Comparison of ENCODE assay signal across 2 cellular contexts in the genomic region with DNA sequence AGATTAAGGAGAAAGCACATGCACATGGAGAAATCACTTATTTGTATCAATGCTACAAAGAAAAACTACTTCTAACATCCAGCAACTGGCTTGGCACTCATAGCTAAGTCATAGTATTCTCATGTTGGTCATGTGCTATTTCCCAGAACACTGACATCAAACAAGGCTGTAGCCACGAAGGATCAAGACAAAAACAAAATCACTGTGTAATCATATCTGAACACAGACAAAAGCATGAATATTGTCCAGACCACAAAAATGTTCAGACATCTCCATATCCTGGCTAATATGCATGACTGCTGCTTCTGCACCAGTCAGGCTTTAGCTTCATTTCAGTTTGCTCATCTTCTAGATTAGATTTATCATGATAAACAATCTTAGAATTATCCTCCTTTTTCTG.
TF ChIP-seq lines count a peak whose summit lies in the region.

No MANE protein-coding gene starts in this region.

TF ChIP-seq in H1, 55 proteins besides CTCF, POLR2A, EP300 and RAD21:
- no peak for TF ChIP-seq TAF7 (optimal IDR thresholded peaks at IDR 0.05; ENCODE audit: borderline replicate concordance, low read depth, low read length)
- TF ChIP-seq RBBP5 (IDR thresholded peaks at IDR 0.05; ENCODE audit: borderline replicate concordance, low read depth, low read length): no peak

TF ChIP-seq in WTC11, 78 proteins besides CTCF, POLR2A, EP300 and RAD21:
- TF ChIP-seq CREB1 (CRISPR knock-in tag; IDR thresholded peaks at IDR 0.05) (no peak), FOXP4 (CRISPR knock-in tag; IDR thresholded peaks at IDR 0.05) (no peak), ZNF121 (CRISPR knock-in tag; IDR thresholded peaks at IDR 0.05) (no peak), CDX4 (CRISPR knock-in tag; IDR thresholded peaks at IDR 0.05; ENCODE audit: borderline replicate concordance) (no peak), JUN (CRISPR knock-in tag; IDR thresholded peaks at IDR 0.05) (no peak), ZSCAN18 (CRISPR knock-in tag; IDR thresholded peaks at IDR 0.05) (no peak), ZNF317 (CRISPR knock-in tag; IDR thresholded peaks at IDR 0.05; ENCODE audit: borderline replicate concordance, low read depth) (no peak), TEAD4 (CRISPR knock-in tag; IDR thresholded peaks at IDR 0.05) (no peak), PRDM15 (CRISPR knock-in tag; IDR thresholded peaks at IDR 0.05) (no peak), NFE2L1 (CRISPR knock-in tag; IDR thresholded peaks at IDR 0.05) (no peak), SP1 (CRISPR knock-in tag; conservative IDR thresholded peaks at IDR 0.05) (no peak)
- TF ChIP-seq, protein P1, sequence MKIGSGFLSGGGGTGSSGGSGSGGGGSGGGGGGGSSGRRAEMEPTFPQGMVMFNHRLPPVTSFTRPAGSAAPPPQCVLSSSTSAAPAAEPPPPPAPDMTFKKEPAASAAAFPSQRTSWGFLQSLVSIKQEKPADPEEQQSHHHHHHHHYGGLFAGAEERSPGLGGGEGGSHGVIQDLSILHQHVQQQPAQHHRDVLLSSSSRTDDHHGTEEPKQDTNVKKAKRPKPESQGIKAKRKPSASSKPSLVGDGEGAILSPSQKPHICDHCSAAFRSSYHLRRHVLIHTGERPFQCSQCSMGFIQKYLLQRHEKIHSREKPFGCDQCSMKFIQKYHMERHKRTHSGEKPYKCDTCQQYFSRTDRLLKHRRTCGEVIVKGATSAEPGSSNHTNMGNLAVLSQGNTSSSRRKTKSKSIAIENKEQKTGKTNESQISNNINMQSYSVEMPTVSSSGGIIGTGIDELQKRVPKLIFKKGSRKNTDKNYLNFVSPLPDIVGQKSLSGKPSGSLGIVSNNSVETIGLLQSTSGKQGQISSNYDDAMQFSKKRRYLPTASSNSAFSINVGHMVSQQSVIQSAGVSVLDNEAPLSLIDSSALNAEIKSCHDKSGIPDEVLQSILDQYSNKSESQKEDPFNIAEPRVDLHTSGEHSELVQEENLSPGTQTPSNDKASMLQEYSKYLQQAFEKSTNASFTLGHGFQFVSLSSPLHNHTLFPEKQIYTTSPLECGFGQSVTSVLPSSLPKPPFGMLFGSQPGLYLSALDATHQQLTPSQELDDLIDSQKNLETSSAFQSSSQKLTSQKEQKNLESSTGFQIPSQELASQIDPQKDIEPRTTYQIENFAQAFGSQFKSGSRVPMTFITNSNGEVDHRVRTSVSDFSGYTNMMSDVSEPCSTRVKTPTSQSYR (CRISPR knock-in tag; IDR thresholded peaks at IDR 0.05): no peak
- TF ChIP-seq, protein P2, sequence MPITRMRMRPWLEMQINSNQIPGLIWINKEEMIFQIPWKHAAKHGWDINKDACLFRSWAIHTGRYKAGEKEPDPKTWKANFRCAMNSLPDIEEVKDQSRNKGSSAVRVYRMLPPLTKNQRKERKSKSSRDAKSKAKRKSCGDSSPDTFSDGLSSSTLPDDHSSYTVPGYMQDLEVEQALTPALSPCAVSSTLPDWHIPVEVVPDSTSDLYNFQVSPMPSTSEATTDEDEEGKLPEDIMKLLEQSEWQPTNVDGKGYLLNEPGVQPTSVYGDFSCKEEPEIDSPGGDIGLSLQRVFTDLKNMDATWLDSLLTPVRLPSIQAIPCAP (CRISPR knock-in tag; IDR thresholded peaks at IDR 0.05): no peak
- TF ChIP-seq, protein P3, sequence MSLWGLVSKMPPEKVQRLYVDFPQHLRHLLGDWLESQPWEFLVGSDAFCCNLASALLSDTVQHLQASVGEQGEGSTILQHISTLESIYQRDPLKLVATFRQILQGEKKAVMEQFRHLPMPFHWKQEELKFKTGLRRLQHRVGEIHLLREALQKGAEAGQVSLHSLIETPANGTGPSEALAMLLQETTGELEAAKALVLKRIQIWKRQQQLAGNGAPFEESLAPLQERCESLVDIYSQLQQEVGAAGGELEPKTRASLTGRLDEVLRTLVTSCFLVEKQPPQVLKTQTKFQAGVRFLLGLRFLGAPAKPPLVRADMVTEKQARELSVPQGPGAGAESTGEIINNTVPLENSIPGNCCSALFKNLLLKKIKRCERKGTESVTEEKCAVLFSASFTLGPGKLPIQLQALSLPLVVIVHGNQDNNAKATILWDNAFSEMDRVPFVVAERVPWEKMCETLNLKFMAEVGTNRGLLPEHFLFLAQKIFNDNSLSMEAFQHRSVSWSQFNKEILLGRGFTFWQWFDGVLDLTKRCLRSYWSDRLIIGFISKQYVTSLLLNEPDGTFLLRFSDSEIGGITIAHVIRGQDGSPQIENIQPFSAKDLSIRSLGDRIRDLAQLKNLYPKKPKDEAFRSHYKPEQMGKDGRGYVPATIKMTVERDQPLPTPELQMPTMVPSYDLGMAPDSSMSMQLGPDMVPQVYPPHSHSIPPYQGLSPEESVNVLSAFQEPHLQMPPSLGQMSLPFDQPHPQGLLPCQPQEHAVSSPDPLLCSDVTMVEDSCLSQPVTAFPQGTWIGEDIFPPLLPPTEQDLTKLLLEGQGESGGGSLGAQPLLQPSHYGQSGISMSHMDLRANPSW (CRISPR knock-in tag; conservative IDR thresholded peaks at IDR 0.05; ENCODE audit: low read depth): no peak
- TF ChIP-seq, protein P4, sequence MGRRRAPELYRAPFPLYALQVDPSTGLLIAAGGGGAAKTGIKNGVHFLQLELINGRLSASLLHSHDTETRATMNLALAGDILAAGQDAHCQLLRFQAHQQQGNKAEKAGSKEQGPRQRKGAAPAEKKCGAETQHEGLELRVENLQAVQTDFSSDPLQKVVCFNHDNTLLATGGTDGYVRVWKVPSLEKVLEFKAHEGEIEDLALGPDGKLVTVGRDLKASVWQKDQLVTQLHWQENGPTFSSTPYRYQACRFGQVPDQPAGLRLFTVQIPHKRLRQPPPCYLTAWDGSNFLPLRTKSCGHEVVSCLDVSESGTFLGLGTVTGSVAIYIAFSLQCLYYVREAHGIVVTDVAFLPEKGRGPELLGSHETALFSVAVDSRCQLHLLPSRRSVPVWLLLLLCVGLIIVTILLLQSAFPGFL (CRISPR knock-in tag; IDR thresholded peaks at IDR 0.05; ENCODE audit: borderline replicate concordance): no peak
- TF ChIP-seq, protein P5, sequence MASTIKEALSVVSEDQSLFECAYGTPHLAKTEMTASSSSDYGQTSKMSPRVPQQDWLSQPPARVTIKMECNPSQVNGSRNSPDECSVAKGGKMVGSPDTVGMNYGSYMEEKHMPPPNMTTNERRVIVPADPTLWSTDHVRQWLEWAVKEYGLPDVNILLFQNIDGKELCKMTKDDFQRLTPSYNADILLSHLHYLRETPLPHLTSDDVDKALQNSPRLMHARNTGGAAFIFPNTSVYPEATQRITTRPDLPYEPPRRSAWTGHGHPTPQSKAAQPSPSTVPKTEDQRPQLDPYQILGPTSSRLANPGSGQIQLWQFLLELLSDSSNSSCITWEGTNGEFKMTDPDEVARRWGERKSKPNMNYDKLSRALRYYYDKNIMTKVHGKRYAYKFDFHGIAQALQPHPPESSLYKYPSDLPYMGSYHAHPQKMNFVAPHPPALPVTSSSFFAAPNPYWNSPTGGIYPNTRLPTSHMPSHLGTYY (CRISPR knock-in tag; IDR thresholded peaks at IDR 0.05): no peak
